ENCODE assay signal across 32 cellular contexts in genomic region chr5:65555266-65555665, GRCh38. TPM values are rescaled to one million over a fixed set of nuclear protein-coding genes. Genes with fewer than 3 reads are reported as not detected.
DNase-seq lines count a peak whose midpoint lies in the region; ATAC-seq, FAIRE-seq and TF ChIP-seq lines count a peak whose summit lies in the region.
"Had no signal": no experiment of that assay in that cellular context is flagged by ENCODE, and none has a peak within 500 bp of the region (broad histone marks: within the 10 kb centered on the region; RNA-seq: fewer than 3 reads in every experiment).

No MANE protein-coding gene starts in this region.

- peaks cover 47% of the 10 kb centered on the region for H3K36me3 Mint-ChIP-seq in CD4-positive, CD25-positive, alpha-beta regulatory T cell
- H3K36me3 Mint-ChIP-seq: natural killer cell had no signal

- H4K20me1 ChIP-seq in Loucy (ENCODE audit: insufficient read depth, low read length, poor library complexity, severe bottlenecking) (peaks cover 15% of the 10 kb centered on the region), K562 (replicated peaks; ENCODE audit: control insufficient read depth, insufficient read depth, low read length) (peaks cover 5% of the 10 kb centered on the region; the same call in 1 of the 2 replicates)
- H4K20me1 ChIP-seq: BLaER1 had no signal

- POLR2A ChIA-PET in K562 (lab: Yijun Ruan, JAX): interaction anchor here (1.6 to 1.8 kb wide), 2 partner anchors 9 to 19 kb away, joined by 6 to 7 read pairs; no protein-coding TSS in a partner anchor

- BruUV-seq in K562 (replicated peaks; lab: Mats Ljungman, UMichigan): no TSS peak

- DNase-seq in CD4-positive, CD25-positive, alpha-beta regulatory T cell: no peak
- no peak for DNase-seq in K562 (ENCODE audit: extremely low read depth in 1 of 4, low spot score in 3 of 4)
- DNase-seq in kidney tubule cell (ENCODE audit: low spot score): peak; percentile 19
- DNase-seq in mesenteric fat pad (ENCODE audit: low spot score): no peak
- no peak for DNase-seq in head of caudate nucleus
- DNase-seq: activated CD4-positive, alpha-beta T cell treated with anti-CD3 and anti-CD28 coated beads for 36 hours; activated CD8-positive, alpha-beta memory T cell treated with anti-CD3 and anti-CD28 coated beads for 24 hours; activated effector memory CD4-positive, alpha-beta T cell treated with anti-CD3 and anti-CD28 coated beads, Interleukin-2, amount 50 U/mL, for 16 hours; activated T-cell treated with anti-CD3 and anti-CD28 coated beads for 4 hours; aorta; DMS153; effector CD4-positive, alpha-beta T cell; foreskin keratinocyte; heart left ventricle; natural killer cell; NCI-H1092 treated with DMSO at 0.1 percent for 48 hours; NCI-H187; NCI-H2171 treated with DMSO at 0.1 percent for 48 hours; NCI-H510A; retina; stimulated activated naive B cell treated with anti-CD40 and anti-IgM and Interleukin-4, amounts not matched to agents 10 μg/mL and 1 μg/mL and 100 μg/mL, for 72 hours had no signal

- no peak for TF ChIP-seq CTCF in Loucy (conservative IDR thresholded peaks at IDR 0.05; ENCODE audit: low read length)
- TF ChIP-seq CTCF in K562 (IDR thresholded peaks at IDR 0.05 in 2 of 3, conservative IDR thresholded peaks at IDR 0.05 in 1 of 3; ENCODE audit: insufficient read depth in 2 of 3, low read depth in 1 of 3, low read length in 3 of 3): no peak

- no peaks in the 10 kb centered on the region for H3K4me1 ChIP-seq in CD4-positive, CD25-positive, alpha-beta regulatory T cell (ENCODE audit: control insufficient read depth, insufficient read depth, low read length, poor library complexity, severe bottlenecking)
- peaks cover 31% of the 10 kb centered on the region for H3K4me1 ChIP-seq in Loucy (ENCODE audit: insufficient read depth, low read length, poor library complexity, severe bottlenecking)
- no peaks in the 10 kb centered on the region; a peak in 1 of 5 replicates for H3K4me1 ChIP-seq in K562 (replicated peaks in 1 of 2; ENCODE audit: control insufficient read depth in 2 of 2, insufficient read depth in 2 of 2, low read length in 2 of 2)
- H3K4me1 ChIP-seq: BLaER1, foreskin keratinocyte, heart left ventricle had no signal

- no peaks in the 10 kb centered on the region for H3K27me3 ChIP-seq in CD4-positive, CD25-positive, alpha-beta regulatory T cell (ENCODE audit: control insufficient read depth, insufficient read depth, low read length)
- H3K27me3 ChIP-seq in Loucy (ENCODE audit: insufficient read depth, low read length, poor library complexity, severe bottlenecking): no peaks in the 10 kb centered on the region
- no peaks in the 10 kb centered on the region for H3K27me3 ChIP-seq in K562 (ENCODE audit: control insufficient read depth in 2 of 2, insufficient read depth in 2 of 2, low read length in 2 of 2)
- H3K27me3 ChIP-seq: BLaER1, cardiac muscle cell, foreskin keratinocyte, heart left ventricle had no signal

- H3K79me2 ChIP-seq in Loucy (ENCODE audit: insufficient read depth, low read length) (peaks cover 63% of the 10 kb centered on the region), K562 (ENCODE audit: control insufficient read depth, insufficient read depth, low read length) (peaks cover 13% of the 10 kb centered on the region)

- no peak overlapping the region for H2AFZ ChIP-seq in Loucy (ENCODE audit: low read length)
- H2AFZ ChIP-seq in K562 (ENCODE audit: low read depth, low read length): no peak overlapping the region
- H2AFZ ChIP-seq: GM23338 had no signal

- ATAC-seq in CD4-positive, CD25-positive, alpha-beta regulatory T cell (ENCODE audit: low read depth in 2 of 2): no peak
- peak; percentile 46; the same call in 2 of the 3 replicates for ATAC-seq in K562
- no peak for ATAC-seq in GM21717 (IDR thresholded peaks at IDR 0.05; ENCODE audit: unreplicated experiment)
- no peak for ATAC-seq in HG03439 (IDR thresholded peaks at IDR 0.05; ENCODE audit: unreplicated experiment)
- ATAC-seq: activated CD4-positive, alpha-beta T cell treated with anti-CD3 and anti-CD28 coated beads for 36 hours; foreskin keratinocyte; GM23338; heart left ventricle; natural killer cell; stimulated activated naive B cell treated with anti-CD40 and anti-IgM and Interleukin-4, amounts not matched to agents 10 μg/mL and 1 μg/mL and 100 μg/mL, for 72 hours had no signal

- H3K4me1 Mint-ChIP-seq in CD4-positive, CD25-positive, alpha-beta regulatory T cell: peaks cover 28 to 48% (median 34%) of the 10 kb centered on the region in 4 donors
- H3K4me1 Mint-ChIP-seq: GM23338; natural killer cell; stimulated activated naive B cell treated with anti-CD40 and anti-IgM and Interleukin-4, amounts not matched to agents 10 μg/mL and 1 μg/mL and 100 μg/mL, for 72 hours had no signal

- H3F3A ChIP-seq in Loucy (ENCODE audit: low read depth): no peaks in the 10 kb centered on the region; the same call in 1 of the 2 replicates

- no peaks in the 10 kb centered on the region for H3K9me1 ChIP-seq in K562 (ENCODE audit: control insufficient read depth, insufficient read depth, low read length)

- H3K27ac Mint-ChIP-seq in CD4-positive, CD25-positive, alpha-beta regulatory T cell: peak overlapping the region; percentile 17 to 43 (median 42)
- H3K27ac Mint-ChIP-seq: activated CD4-positive, alpha-beta T cell treated with anti-CD3 and anti-CD28 coated beads for 36 hours; activated naive CD8-positive, alpha-beta T cell; GM23338; natural killer cell; stimulated activated naive B cell treated with anti-CD40 and anti-IgM and Interleukin-4, amounts not matched to agents 10 μg/mL and 1 μg/mL and 100 μg/mL, for 72 hours; T-helper 2 cell treated with Interferon-gamma antibody and Interleukin-4, amounts not matched to agents 5 μg/mL and 100 μg/mL, for 36 hours; type B pancreatic cell had no signal

- H3K27me3 Mint-ChIP-seq in CD4-positive, CD25-positive, alpha-beta regulatory T cell: no peaks in the 10 kb centered on the region
- H3K27me3 Mint-ChIP-seq: activated CD4-positive, alpha-beta T cell treated with anti-CD3 and anti-CD28 coated beads for 36 hours; activated naive CD8-positive, alpha-beta T cell; stimulated activated naive B cell treated with anti-CD40 and anti-IgM and Interleukin-4, amounts not matched to agents 10 μg/mL and 1 μg/mL and 100 μg/mL, for 72 hours; type B pancreatic cell had no signal

- no peak for TF ChIP-seq POLR2A in K562 (conservative IDR thresholded peaks at IDR 0.05)

- CTCF ChIA-PET in K562 (lab: Yijun Ruan, JAX; ENCODE audit: low intra/inter-chr PET ratio): no interaction called here

- H3K4me3 Mint-ChIP-seq in CD4-positive, CD25-positive, alpha-beta regulatory T cell: peak overlapping the region in 2 of 4 donors; percentile 12 to 35
- H3K4me3 Mint-ChIP-seq: activated CD4-positive, alpha-beta T cell treated with anti-CD3 and anti-CD28 coated beads for 36 hours; activated naive CD8-positive, alpha-beta T cell; GM23338; natural killer cell; stimulated activated naive B cell treated with anti-CD40 and anti-IgM and Interleukin-4, amounts not matched to agents 10 μg/mL and 1 μg/mL and 100 μg/mL, for 72 hours; T-helper 2 cell treated with Interferon-gamma antibody and Interleukin-4, amounts not matched to agents 5 μg/mL and 100 μg/mL, for 36 hours; type B pancreatic cell had no signal

- H3K9ac ChIP-seq in Loucy (ENCODE audit: low read depth, low read length, poor library complexity, severe bottlenecking) (no peak overlapping the region), K562 (ENCODE audit: insufficient read depth in 1 of 2, low read depth in 2 of 2, low read length in 2 of 2) (no peak overlapping the region)
- H3K9ac ChIP-seq: BLaER1 had no signal

- no peak overlapping the region for H3K4me3 ChIP-seq in CD4-positive, CD25-positive, alpha-beta regulatory T cell (ENCODE audit: low read depth, low read length)
- peak overlapping the region; percentile 5 for H3K4me3 ChIP-seq in Loucy (ENCODE audit: low read length, poor library complexity, severe bottlenecking)
- no peak overlapping the region for H3K4me3 ChIP-seq in K562
- H3K4me3 ChIP-seq: BLaER1, cardiac muscle cell, GM23338, heart left ventricle, skin epidermis had no signal

- FAIRE-seq in K562 (lab: Jason Lieb, UNC): no peak
- FAIRE-seq: keratinocyte had no signal

- no peak for TF ChIP-seq RAD21 in K562 (CRISPR knock-in tag; conservative IDR thresholded peaks at IDR 0.05 in 1 of 2, IDR thresholded peaks at IDR 0.05 in 1 of 2)

- H3K4me2 ChIP-seq in Loucy (ENCODE audit: low read depth, low read length, poor library complexity, severe bottlenecking) (peak overlapping the region; percentile 47), K562 (ENCODE audit: insufficient read depth, low read length) (no peak overlapping the region)
- H3K4me2 ChIP-seq: BLaER1, GM23338 had no signal

- intact Hi-C loops in K562 (cut with micrococcal nuclease) (no loop called here), head of caudate nucleus (cut with DNase I) (no loop called here)

- TF ChIP-seq EP300 in K562 (IDR thresholded peaks at IDR 0.05; ENCODE audit: low read length): no peak

- no peaks in the 10 kb centered on the region for H3K9me3 ChIP-seq in CD4-positive, CD25-positive, alpha-beta regulatory T cell (ENCODE audit: control insufficient read depth in 2 of 2, low read length in 2 of 2)
- no peaks in the 10 kb centered on the region for H3K9me3 ChIP-seq in Loucy (ENCODE audit: insufficient read depth, low read depth, low read length)
- no peaks in the 10 kb centered on the region for H3K9me3 ChIP-seq in K562 (replicated peaks; ENCODE audit: control insufficient read depth, insufficient read depth, low read depth, low read length)
- H3K9me3 ChIP-seq: BLaER1, heart left ventricle had no signal

- in situ Hi-C loops in K562 (cut with MboI): no loop called here

- H3K9me2 ChIP-seq in Loucy (replicated peaks; ENCODE audit: low read depth, low read length): no peaks in the 10 kb centered on the region

- H3K36me3 ChIP-seq in CD4-positive, CD25-positive, alpha-beta regulatory T cell (ENCODE audit: control insufficient read depth, insufficient read depth, low read length): peaks cover 35% of the 10 kb centered on the region
- H3K36me3 ChIP-seq in Loucy (ENCODE audit: insufficient read depth, low read length) (peaks cover 39% of the 10 kb centered on the region), K562 (ENCODE audit: control insufficient read depth, insufficient read depth, low read length) (peaks cover 75% of the 10 kb centered on the region)
- H3K36me3 ChIP-seq: cardiac muscle cell had no signal

- no peak overlapping the region for H3K27ac ChIP-seq in CD4-positive, CD25-positive, alpha-beta regulatory T cell (ENCODE audit: insufficient read depth, low read length, poor library complexity, severe bottlenecking)
- H3K27ac ChIP-seq in K562 (ENCODE audit: extremely low read depth, low read depth, low read length): no peak overlapping the region
- H3K27ac ChIP-seq: BLaER1, cardiac muscle cell, foreskin keratinocyte, heart left ventricle, skin epidermis had no signal

- H3K9me3 Mint-ChIP-seq in CD4-positive, CD25-positive, alpha-beta regulatory T cell: no peaks in the 10 kb centered on the region
- H3K9me3 Mint-ChIP-seq: GM23338; natural killer cell; stimulated activated naive B cell treated with anti-CD40 and anti-IgM and Interleukin-4, amounts not matched to agents 10 μg/mL and 1 μg/mL and 100 μg/mL, for 72 hours; T-helper 2 cell treated with Interferon-gamma antibody and Interleukin-4, amounts not matched to agents 5 μg/mL and 100 μg/mL, for 36 hours; type B pancreatic cell had no signal

RNA-seq across cellular contexts. Expression of gene CENPK, which starts 7.7 kb away (rescaled TPM):
- 47.9 TPM for total RNA-seq in CD4-positive, CD25-positive, alpha-beta regulatory T cell
- 10 to 100 TPM; 20.8 to 44.0 (median 39.1) TPM for polyA plus RNA-seq in CD4-positive, CD25-positive, alpha-beta regulatory T cell
- 116 and 225 TPM in 2 replicates for total RNA-seq in K562 (2011; cell fraction: chromatin; rRNA removed; ENCODE audit: low replicate concordance)
- total RNA-seq in K562 (2011; cell fraction: nucleolus; rRNA removed): 32.7 and 47.1 TPM in 2 replicates
- 134 and 222 TPM in 2 replicates for total RNA-seq in K562 (2011; cell fraction: nucleoplasm; rRNA removed)
- total RNA-seq in K562 (2014; rRNA removed) (29.3 and 30.8 TPM in 2 replicates), K562 (2014; rRNA removed; fragmentation: Illumina TruSeq; extraction: Trizol) (69.0 and 80.2 TPM in 2 replicates), K562 (2015; rRNA removed; fragmentation: Illumina TruSeq; extraction: Trizol) (53.1 and 55.0 TPM in 2 replicates), K562 (2021) (40.2 and 46.9 TPM in 2 replicates), mesenteric fat pad (0.80 TPM)
- polyA plus RNA-seq in K562 (2011; rRNA removed) (46.0 and 69.3 TPM in 2 replicates), K562 (2014; fragmentation: Illumina TruSeq; extraction: Trizol) (52.0 and 60.3 TPM in 2 replicates), K562 (2014; fragmentation: Nextera tagmentation; extraction: Ambion mirVana) (100 to 1,000 TPM; 121 to 134 TPM), K562 (2014; rRNA removed) (62.6 and 72.3 TPM in 2 replicates)
- 5.9 and 21.3 TPM in 2 replicates for polyA plus RNA-seq in K562 (2011; cell fraction: cytosol; rRNA removed)
- 63.7 and 69.3 TPM in 2 replicates for polyA plus RNA-seq in K562 (2011; cell fraction: nucleus; rRNA removed)
- 33.8 and 34.9 TPM in 2 replicates for polyA plus RNA-seq in K562 (2012)
- 50.1 and 64.2 TPM in 2 replicates for polyA minus RNA-seq in K562 (2011; rRNA and poly(A)+ RNA removed)
- 11.9 and 18.1 TPM in 2 replicates for polyA minus RNA-seq in K562 (2011; cell fraction: cytosol; rRNA and poly(A)+ RNA removed)
- 77.8 and 90.7 TPM in 2 replicates for polyA minus RNA-seq in K562 (2011; cell fraction: nucleus; rRNA and poly(A)+ RNA removed)

RNA-seq across cellular contexts. Expression of gene PPWD1, which starts 7.8 kb away (rescaled TPM):
- 93.8 TPM for total RNA-seq in CD4-positive, CD25-positive, alpha-beta regulatory T cell
- polyA plus RNA-seq in CD4-positive, CD25-positive, alpha-beta regulatory T cell: 10 to 100 TPM; 31.7 to 38.0 (median 35.7) TPM
- total RNA-seq in K562 (2011; cell fraction: chromatin; rRNA removed; ENCODE audit: low replicate concordance): 42.4 and 162 TPM in 2 replicates
- total RNA-seq in K562 (2011; cell fraction: nucleolus; rRNA removed): 13.3 and 25.8 TPM in 2 replicates
- 55.2 and 88.8 TPM in 2 replicates for total RNA-seq in K562 (2011; cell fraction: nucleoplasm; rRNA removed)
- 31.6 and 43.2 TPM in 2 replicates for total RNA-seq in K562 (2014; rRNA removed)
- 59.3 and 62.9 TPM in 2 replicates for total RNA-seq in K562 (2014; rRNA removed; fragmentation: Illumina TruSeq; extraction: Trizol)
- 56.1 and 61.7 TPM in 2 replicates for total RNA-seq in K562 (2015; rRNA removed; fragmentation: Illumina TruSeq; extraction: Trizol)
- 31.0 and 31.4 TPM in 2 replicates for total RNA-seq in K562 (2021)
- 17.6 and 24.1 TPM in 2 replicates for polyA plus RNA-seq in K562 (2011; rRNA removed)
- polyA plus RNA-seq in K562 (2011; cell fraction: cytosol; rRNA removed): 2.1 and 6.5 TPM in 2 replicates
- polyA plus RNA-seq in K562 (2011; cell fraction: nucleus; rRNA removed): 28.7 and 40.9 TPM in 2 replicates
- 38.8 and 39.5 TPM in 2 replicates for polyA plus RNA-seq in K562 (2012)
- 46.6 and 59.1 TPM in 2 replicates for polyA plus RNA-seq in K562 (2014; fragmentation: Illumina TruSeq; extraction: Trizol)
- 10 to 100 TPM; 46.3 to 89.2 TPM for polyA plus RNA-seq in K562 (2014; fragmentation: Nextera tagmentation; extraction: Ambion mirVana)
- polyA plus RNA-seq in K562 (2014; rRNA removed): 39.3 and 51.4 TPM in 2 replicates
- 37.9 and 56.0 TPM in 2 replicates for polyA minus RNA-seq in K562 (2011; rRNA and poly(A)+ RNA removed)
- 9.7 and 14.7 TPM in 2 replicates for polyA minus RNA-seq in K562 (2011; cell fraction: cytosol; rRNA and poly(A)+ RNA removed)
- polyA minus RNA-seq in K562 (2011; cell fraction: nucleus; rRNA and poly(A)+ RNA removed): 41.2 and 75.8 TPM in 2 replicates
- 25.0 TPM for total RNA-seq in mesenteric fat pad

Comparison
In these comparisons a context has a peak if more than half of its experiments do, and no peak if none do; other contexts are left out.
1. RNA of gene CENPK, which starts 7.7 kb away (total RNA-seq): 29.3 to 225 TPM in K562 and 47.9 TPM in CD4-positive, CD25-positive, alpha-beta regulatory T cell (single experiment); 0.80 TPM in mesenteric fat pad (single experiment); every median in the first group is over 10 times any median in the second.